ENCODE assay signal across 23 cellular contexts in genomic region chr15:26651909-26652308, GRCh38.
"Had no signal": no experiment of that assay in that cellular context is flagged by ENCODE, and none has a peak within 500 bp of the region (broad histone marks: within the 10 kb centered on the region; RNA-seq: fewer than 3 reads in every experiment).

No MANE protein-coding gene starts in this region.

- H3K27ac Mint-ChIP-seq: naive thymus-derived CD8-positive, alpha-beta T cell; nephron progenitor cell; stimulated activated memory B cell treated with anti-CD40 and anti-IgM and Interleukin-4, amounts not matched to agents 10 μg/mL and 1 μg/mL and 100 μg/mL, for 72 hours had no signal

- H3K4me3 Mint-ChIP-seq: naive thymus-derived CD8-positive, alpha-beta T cell; nephron progenitor cell; stimulated activated memory B cell treated with anti-CD40 and anti-IgM and Interleukin-4, amounts not matched to agents 10 μg/mL and 1 μg/mL and 100 μg/mL, for 72 hours had no signal

- ATAC-seq: heart right ventricle; left cardiac atrium; left lung; naive thymus-derived CD8-positive, alpha-beta T cell; psoas muscle; right cardiac atrium; stimulated activated memory B cell treated with anti-CD40 and anti-IgM and Interleukin-4, amounts not matched to agents 10 μg/mL and 1 μg/mL and 100 μg/mL, for 72 hours; stimulated activated naive CD8-positive, alpha-beta T cell treated with anti-CD3 and anti-CD28 coated beads, Interleukin-15, Interleukin-2, amounts not matched to agents 100 U/mL and 50 U/mL, for 24 hours had no signal

- H3K27me3 Mint-ChIP-seq: stimulated activated memory B cell treated with anti-CD40 and anti-IgM and Interleukin-4, amounts not matched to agents 10 μg/mL and 1 μg/mL and 100 μg/mL, for 72 hours had no signal

- H3K36me3 Mint-ChIP-seq: stimulated activated memory B cell treated with anti-CD40 and anti-IgM and Interleukin-4, amounts not matched to agents 10 μg/mL and 1 μg/mL and 100 μg/mL, for 72 hours had no signal

- H3K27ac ChIP-seq: dorsolateral prefrontal cortex, esophagus muscularis mucosa, heart right ventricle, left lung, psoas muscle, sigmoid colon, thoracic aorta, tibial nerve, upper lobe of left lung had no signal

- H3K9me3 ChIP-seq: psoas muscle, thoracic aorta had no signal

- H3K4me3 ChIP-seq: dorsolateral prefrontal cortex, esophagus muscularis mucosa, heart right ventricle, left lung, psoas muscle, sigmoid colon, thoracic aorta, tibial nerve, upper lobe of left lung had no signal

- H3K4me1 Mint-ChIP-seq: naive thymus-derived CD8-positive, alpha-beta T cell; stimulated activated memory B cell treated with anti-CD40 and anti-IgM and Interleukin-4, amounts not matched to agents 10 μg/mL and 1 μg/mL and 100 μg/mL, for 72 hours had no signal

- DNase-seq: dorsolateral prefrontal cortex; effector CD4-positive, alpha-beta T cell; foreskin melanocyte; glutamatergic neuron; heart right ventricle; hippocampal formation; left cardiac atrium; left lung; naive thymus-derived CD8-positive, alpha-beta T cell; nephron progenitor cell; nucleus accumbens; posterior cingulate gyrus; psoas muscle; right cardiac atrium; sigmoid colon; stimulated activated CD4-positive, alpha-beta T cell treated with anti-CD3 and anti-CD28 coated beads, Interleukin-2, amount 100 ng/mL, for 24 hours; stimulated activated CD4-positive, alpha-beta T cell treated with anti-CD3 and anti-CD28 coated beads, Interleukin-4, amount 100 ng/mL, for 4 hours; stimulated activated naive CD8-positive, alpha-beta T cell treated with anti-CD3 and anti-CD28 coated beads, Interleukin-15, Interleukin-2, amounts not matched to agents 100 U/mL and 50 U/mL, for 24 hours; upper lobe of left lung had no signal

- H3K4me1 ChIP-seq: esophagus muscularis mucosa, heart right ventricle, left lung, psoas muscle, sigmoid colon, tibial nerve, upper lobe of left lung had no signal

- H3K36me3 ChIP-seq: esophagus muscularis mucosa, heart right ventricle, left lung, sigmoid colon, thoracic aorta, tibial nerve, upper lobe of left lung had no signal

- H3K27me3 ChIP-seq: dorsolateral prefrontal cortex, esophagus muscularis mucosa, heart right ventricle, left lung, sigmoid colon, tibial nerve, upper lobe of left lung had no signal
